In the genomic region with DNA sequence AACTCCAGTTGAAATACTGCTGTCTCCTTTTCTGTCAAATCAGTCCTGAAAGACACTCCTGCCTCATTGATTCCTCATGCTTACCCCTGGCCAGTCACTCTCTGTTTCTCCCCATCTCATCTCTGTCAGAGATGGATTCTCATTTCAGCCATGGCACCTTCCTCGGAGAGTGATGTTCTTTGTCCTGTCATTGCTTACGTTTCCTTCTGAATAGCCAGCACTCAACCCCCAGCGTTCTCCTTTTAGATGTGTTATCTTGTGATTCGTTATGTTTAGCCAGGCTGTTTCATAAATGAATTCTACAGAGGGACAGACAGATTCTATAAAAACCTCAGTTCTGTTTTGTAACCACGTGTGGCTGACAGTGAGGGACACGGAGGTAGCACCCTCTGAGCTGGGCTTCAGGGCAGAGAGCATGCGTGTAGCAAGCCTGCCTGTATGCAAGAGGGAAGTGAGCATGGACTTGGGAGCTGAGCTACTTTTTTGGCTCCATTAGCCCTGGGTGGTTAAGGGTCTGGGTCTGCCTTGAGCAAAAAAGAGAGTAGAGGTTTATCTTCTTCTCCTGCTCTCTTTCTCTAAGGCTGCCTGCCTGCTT, we compare ENCODE assay signal across 20 cellular contexts.
DNase-seq lines count a peak whose midpoint lies in the region; ATAC-seq, FAIRE-seq and TF ChIP-seq lines count a peak whose summit lies in the region.
"Had no signal": no experiment of that assay in that cellular context is flagged by ENCODE, and none has a peak within 500 bp of the region (broad histone marks: within the 10 kb centered on the region; RNA-seq: fewer than 3 reads in every experiment).

No MANE protein-coding gene starts in this region.

- H4K8ac ChIP-seq in H1 (ENCODE audit: extremely low read depth, insufficient read depth, low read length): no peak overlapping the region

- ATAC-seq in stimulated activated effector memory CD8-positive, alpha-beta T cell treated with anti-CD3 and anti-CD28 coated beads, Interleukin-12 subunit alpha, Interleukin-12 subunit beta, amount 100 ng/mL, for 72 hours: peak; percentile 25
- no peak for ATAC-seq in HG03196 (IDR thresholded peaks at IDR 0.05; ENCODE audit: unreplicated experiment)

- FAIRE-seq in H1 (lab: Jason Lieb, UNC): no peak
- FAIRE-seq: GM12878, GM19239, H54 had no signal

- H3K27ac ChIP-seq in angular gyrus (ENCODE audit: low read depth, low read length) (peak overlapping the region; percentile 41), H1 (ENCODE audit: low read depth, low read length) (no peak overlapping the region), right atrium auricular region (no peak overlapping the region)
- H3K27ac ChIP-seq: BLaER1 treated with 17β-estradiol and CSF1 and Interleukin-3, amounts not matched to agents 10 nM and 100 nM; HL-60 had no signal

- no peaks in the 10 kb centered on the region for H3K79me1 ChIP-seq in H1 (ENCODE audit: low read depth, low read length)

- H2BK5ac ChIP-seq in H1 (ENCODE audit: low read depth, low read length): no peak overlapping the region

- no peak overlapping the region for H2AK5ac ChIP-seq in H1 (ENCODE audit: low read depth, low read length)

- no peaks in the 10 kb centered on the region for H3K4me1 Mint-ChIP-seq in stimulated activated effector memory CD8-positive, alpha-beta T cell treated with anti-CD3 and anti-CD28 coated beads, Interleukin-12 subunit alpha, Interleukin-12 subunit beta, amount 100 ng/mL, for 72 hours
- H3K4me1 Mint-ChIP-seq: B cell; CD8-positive, alpha-beta memory T cell had no signal

- H2BK12ac ChIP-seq in H1 (ENCODE audit: low read depth, low read length): no peak overlapping the region

- DNase-seq in H1 (ENCODE audit: low read depth in 1 of 2, low spot score in 2 of 2) (no peak), middle frontal gyrus (ENCODE audit: extremely low spot score, low spot score) (peak; percentile 40), NCI-H2227 (lab: John Stamatoyannopoulos, UW; ENCODE audit: unreplicated experiment) (no peak), right atrium auricular region (ENCODE audit: low spot score) (no peak)
- DNase-seq in stimulated activated effector memory CD8-positive, alpha-beta T cell treated with anti-CD3 and anti-CD28 coated beads, Interleukin-12 subunit alpha, Interleukin-12 subunit beta, amount 100 ng/mL, for 72 hours (ENCODE audit: low spot score in 2 of 2): no peak
- DNase-seq: CD8-positive, alpha-beta memory T cell; COR-L47; DMS 273 treated with DMSO at 0.1 percent for 48 hours; DMS53; DND-41; EL; HCEC 1CT had no signal

- no peak overlapping the region for H3K14ac ChIP-seq in H1 (ENCODE audit: insufficient read length)

- CTCF ChIA-PET in H1 (lab: Charles Lee; ENCODE audit: partially characterized antibody): no interaction called here

- H3K9ac ChIP-seq in H1 (replicated peaks in 1 of 4; ENCODE audit: extremely low read depth in 1 of 4, low read depth in 3 of 4, low read length in 3 of 4): no peak overlapping the region
- H3K9ac ChIP-seq: BLaER1 treated with 17β-estradiol and CSF1 and Interleukin-3, amounts not matched to agents 10 nM and 100 nM had no signal

- no peak overlapping the region for H2BK15ac ChIP-seq in H1 (ENCODE audit: low read length)

- no peak for TF ChIP-seq CTCF in H1 (IDR thresholded peaks at IDR 0.05; ENCODE audit: control extremely low read depth in 1 of 3, insufficient read depth in 1 of 3, low read depth in 1 of 3, low read length in 3 of 3)
- no peak for TF ChIP-seq CTCF in right atrium auricular region (IDR thresholded peaks at IDR 0.05)

- H2BK20ac ChIP-seq in H1 (ENCODE audit: low read length): no peak overlapping the region

- 95% methylated on average over 7 of the region's 7 CpGs; no CpG with 5 or more reads in 1 of the 2 experiments for WGBS in H1 (ENCODE audit: extremely low coverage in 1 of 2, insufficient coverage in 1 of 2, insufficient read length in 1 of 2, insufficient replicate concordance in 2 of 2, low coverage in 1 of 2, low lambda C conversion rate in 2 of 2, missing lambda C conversion rate in 1 of 2), 2 experiments

- H3K56ac ChIP-seq in H1 (replicated peaks; ENCODE audit: insufficient read length, low read depth, low read length): no peak overlapping the region

- H3K36me3 ChIP-seq in H1 (ENCODE audit: control insufficient read depth in 2 of 4, insufficient read depth in 4 of 4, low read length in 3 of 4): no peaks in the 10 kb centered on the region
- no peaks in the 10 kb centered on the region for H3K36me3 ChIP-seq in right atrium auricular region
- H3K36me3 ChIP-seq: BLaER1 treated with 17β-estradiol and CSF1 and Interleukin-3, amounts not matched to agents 10 nM and 100 nM had no signal

- no peaks in the 10 kb centered on the region for H3K27me3 ChIP-seq in H1 (replicated peaks in 1 of 4; ENCODE audit: control insufficient read depth in 3 of 4, extremely low read depth in 1 of 4, insufficient read depth in 3 of 4, low read length in 3 of 4)
- no peaks in the 10 kb centered on the region for H3K27me3 ChIP-seq in right atrium auricular region
- H3K27me3 ChIP-seq: BLaER1 treated with 17β-estradiol and CSF1 and Interleukin-3, amounts not matched to agents 10 nM and 100 nM had no signal

- H3K36me3 Mint-ChIP-seq in stimulated activated effector memory CD8-positive, alpha-beta T cell treated with anti-CD3 and anti-CD28 coated beads, Interleukin-12 subunit alpha, Interleukin-12 subunit beta, amount 100 ng/mL, for 72 hours: no peaks in the 10 kb centered on the region
- H3K36me3 Mint-ChIP-seq: CD8-positive, alpha-beta memory T cell had no signal

- POLR2A ChIA-PET in H1 (lab: Charles Lee; ENCODE audit: partially characterized antibody): no interaction called here

- H3K23ac ChIP-seq in H1 (ENCODE audit: insufficient read length): no peak overlapping the region

- no peak overlapping the region for H4K91ac ChIP-seq in H1 (replicated peaks; ENCODE audit: insufficient read length, low read length)

- H3K4me2 ChIP-seq in H1 (ENCODE audit: insufficient read depth in 1 of 2, low read depth in 2 of 2, low read length in 2 of 2): no peak overlapping the region
- H3K4me2 ChIP-seq: BLaER1 treated with 17β-estradiol and CSF1 and Interleukin-3, amounts not matched to agents 10 nM and 100 nM had no signal

- peaks cover 3% of the 10 kb centered on the region for H3K9me3 Mint-ChIP-seq in stimulated activated effector memory CD8-positive, alpha-beta T cell treated with anti-CD3 and anti-CD28 coated beads, Interleukin-12 subunit alpha, Interleukin-12 subunit beta, amount 100 ng/mL, for 72 hours

- H3K18ac ChIP-seq in H1 (ENCODE audit: extremely low read depth, low read length): no peak overlapping the region

- H4K5ac ChIP-seq in H1 (ENCODE audit: insufficient read length, low read depth, low read length): no peak overlapping the region

- no peaks in the 10 kb centered on the region for H3K9me3 ChIP-seq in H1 (ENCODE audit: insufficient read depth in 2 of 2, low read depth in 1 of 2, low read length in 1 of 2)
- no peaks in the 10 kb centered on the region for H3K9me3 ChIP-seq in right atrium auricular region

- H2AFZ ChIP-seq in H1 (ENCODE audit: low read length): 0 out of 2 replicates have a peak overlapping the region, but pooled peaks have one; percentile 32

- H2BK120ac ChIP-seq in H1 (replicated peaks; ENCODE audit: low read depth, low read length): no peak overlapping the region

- TF ChIP-seq POLR2A in H1 (IDR thresholded peaks at IDR 0.05; ENCODE audit: control extremely low read depth in 1 of 2, low read depth in 2 of 2, low read length in 2 of 2): no peak

- H4K20me1 ChIP-seq in H1 (replicated peaks in 1 of 2; ENCODE audit: control insufficient read depth in 1 of 2, insufficient read depth in 2 of 2, low read length in 2 of 2): no peaks in the 10 kb centered on the region
- H4K20me1 ChIP-seq: BLaER1 treated with 17β-estradiol and CSF1 and Interleukin-3, amounts not matched to agents 10 nM and 100 nM had no signal

- H3K4me1 ChIP-seq in H1 (replicated peaks in 1 of 4; ENCODE audit: control insufficient read depth in 3 of 4, insufficient read depth in 4 of 4, low read length in 3 of 4) (no peaks in the 10 kb centered on the region), right atrium auricular region (no peaks in the 10 kb centered on the region)

- TF ChIP-seq RAD21 in H1 (IDR thresholded peaks at IDR 0.05 in 1 of 2, conservative IDR thresholded peaks at IDR 0.05 in 1 of 2; ENCODE audit: low read depth in 2 of 2, low read length in 2 of 2): no peak

- H3K4me3 ChIP-seq in H1 (ENCODE audit: extremely low read depth in 1 of 4, insufficient read depth in 2 of 4, low read depth in 3 of 4, low read length in 4 of 4): no peak overlapping the region
- no peak overlapping the region for H3K4me3 ChIP-seq in right atrium auricular region
- H3K4me3 ChIP-seq: BLaER1 treated with 17β-estradiol and CSF1 and Interleukin-3, amounts not matched to agents 10 nM and 100 nM; GM12878 had no signal

- H3K4me3 Mint-ChIP-seq in stimulated activated effector memory CD8-positive, alpha-beta T cell treated with anti-CD3 and anti-CD28 coated beads, Interleukin-12 subunit alpha, Interleukin-12 subunit beta, amount 100 ng/mL, for 72 hours: no peak overlapping the region
- H3K4me3 Mint-ChIP-seq: B cell; CD8-positive, alpha-beta memory T cell had no signal

- no peak for TF ChIP-seq EP300 in H1 (IDR thresholded peaks at IDR 0.05; ENCODE audit: borderline replicate concordance in 1 of 2, low read depth in 2 of 2, low read length in 2 of 2)

- H3K27ac Mint-ChIP-seq in stimulated activated effector memory CD8-positive, alpha-beta T cell treated with anti-CD3 and anti-CD28 coated beads, Interleukin-12 subunit alpha, Interleukin-12 subunit beta, amount 100 ng/mL, for 72 hours: no peak overlapping the region
- H3K27ac Mint-ChIP-seq: B cell; CD8-positive, alpha-beta memory T cell had no signal

- no peak overlapping the region for H3K4ac ChIP-seq in H1 (replicated peaks; ENCODE audit: insufficient read length, low read depth, low read length)

- H3K23me2 ChIP-seq in H1 (ENCODE audit: low read depth, low read length): no peaks in the 10 kb centered on the region

- H3K79me2 ChIP-seq in H1 (ENCODE audit: control insufficient read depth in 1 of 2, insufficient read depth in 2 of 2, low read length in 2 of 2): no peaks in the 10 kb centered on the region

TF ChIP-seq in H1, 55 proteins besides CTCF, POLR2A, EP300 and RAD21 (continues in another document):
- TF ChIP-seq USF2 (IDR thresholded peaks at IDR 0.05; ENCODE audit: low read length) (no peak), SP2 (IDR thresholded peaks at IDR 0.05; ENCODE audit: low read length) (no peak)
